In the genomic region with DNA sequence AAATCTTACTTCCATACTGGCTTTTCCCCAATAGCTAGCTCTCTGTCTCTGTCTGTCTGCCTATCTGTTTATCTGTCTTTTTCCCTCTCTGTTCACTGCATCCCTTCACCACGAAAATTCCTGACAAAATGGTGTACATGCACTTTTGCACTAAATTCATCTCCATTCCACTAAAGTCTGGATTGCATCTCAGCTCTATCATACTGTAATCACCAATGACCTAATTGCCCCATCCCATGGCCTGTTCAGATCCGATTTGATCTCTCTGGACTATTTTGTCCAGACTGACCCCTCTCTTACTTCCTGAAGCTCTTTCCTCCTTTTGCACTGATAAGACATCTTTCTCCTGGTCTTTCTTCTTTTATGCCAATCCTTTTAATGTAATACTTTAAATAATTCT, we compare ENCODE assay signal across 3 cellular contexts.
"Had no signal": no experiment of that assay in that cellular context is flagged by ENCODE, and none has a peak within 500 bp of the region (broad histone marks: within the 10 kb centered on the region; RNA-seq: fewer than 3 reads in every experiment).

No MANE protein-coding gene starts in this region.

- H3K4me3 ChIP-seq: GM12878 had no signal

- DNase-seq: GDM1, GF-D8 had no signal

- ATAC-seq: GM12878 had no signal
